ENCODE assay signal across 10 cellular contexts in genomic region chr6:43702147-43702521, GRCh38. TPM values are rescaled to one million over a fixed set of nuclear protein-coding genes. Genes with fewer than 3 reads are reported as not detected.
A peak's percentile ranks its signal among the peaks of the same experiment; 100 is the strongest.
DNase-seq lines count a peak whose midpoint lies in the region; ATAC-seq and TF ChIP-seq lines count a peak whose summit lies in the region.
"Had no signal": no experiment of that assay in that cellular context is flagged by ENCODE, and none has a peak within 500 bp of the region (broad histone marks: within the 10 kb centered on the region; RNA-seq: fewer than 3 reads in every experiment).

No MANE protein-coding gene starts in this region.

- H3K36me3 ChIP-seq in GM23248 (ENCODE audit: low read depth) (no peaks in the 10 kb centered on the region), ascending aorta (no peaks in the 10 kb centered on the region), skeletal muscle satellite cell (ENCODE audit: insufficient read depth, low read length) (no peaks in the 10 kb centered on the region)

- H3K4me1 ChIP-seq in GM23248 (ENCODE audit: insufficient read depth) (peaks cover 20% of the 10 kb centered on the region), ascending aorta (peaks cover 5 to 19% of the 10 kb centered on the region in 2 donors), skeletal muscle satellite cell (ENCODE audit: control insufficient read depth, insufficient read depth, low read length) (peaks cover 38% of the 10 kb centered on the region)

- no peaks in the 10 kb centered on the region for H3K9me2 ChIP-seq in GM23248 (ENCODE audit: insufficient read depth)

- H3K9me3 ChIP-seq in GM23248 (ENCODE audit: low read depth) (no peaks in the 10 kb centered on the region), ascending aorta (no peaks in the 10 kb centered on the region), skeletal muscle satellite cell (replicated peaks; ENCODE audit: low read length) (no peaks in the 10 kb centered on the region)

- H4K20me1 ChIP-seq in GM23248 (ENCODE audit: insufficient read depth): no peaks in the 10 kb centered on the region

- peaks cover 17% of the 10 kb centered on the region; the same call in 1 of the 2 replicates for H3F3A ChIP-seq in GM23248 (ENCODE audit: insufficient read depth)

- intact Hi-C loops in ascending aorta (cut with DNase I): loop anchor here (1.0 to 5.0 kb wide), 3 partner anchors 15 to 75 kb away; partner anchors contain the start of genes GTPBP2, MRPS18A and VEGFA

- no peaks in the 10 kb centered on the region for H3K79me2 ChIP-seq in GM23248 (ENCODE audit: insufficient read depth)

- DNase-seq in GM23248: no peak
- DNase-seq in ascending aorta (ENCODE audit: low spot score in 2 of 2): no peak
- DNase-seq in stimulated activated CD4-positive, alpha-beta T cell treated with anti-CD3 and anti-CD28 coated beads, Interleukin-2, amount 100 ng/mL, for 48 hours: no peak
- DNase-seq in T-helper 2 cell: no peak
- DNase-seq: activated gamma-delta T cell, MV-4-11 had no signal

- in situ Hi-C loops in GM23248 (cut with MboI): no loop called here

- H3K4me3 ChIP-seq in GM23248 (peak overlapping the region; percentile 19; the same call in 1 of the 2 replicates), ascending aorta (no peak overlapping the region), skeletal muscle satellite cell (ENCODE audit: low read length) (peak overlapping the region; percentile 33)

- H2AFZ ChIP-seq in GM23248: peak overlapping the region; percentile 69

- ATAC-seq in GM18909 (IDR thresholded peaks at IDR 0.05; ENCODE audit: poor library complexity, unreplicated experiment): no peak
- ATAC-seq in HG03045 (IDR thresholded peaks at IDR 0.05; ENCODE audit: unreplicated experiment): no peak

- H3K27ac ChIP-seq in GM23248 (peak overlapping the region; percentile 85), ascending aorta (peak overlapping the region; percentile 78 to 85), layer of hippocampus (ENCODE audit: low read depth, low read length) (peak overlapping the region; percentile 69)

- no peak for TF ChIP-seq CTCF in ascending aorta (IDR thresholded peaks at IDR 0.05)

- H3K9ac ChIP-seq in GM23248: peak overlapping the region; percentile 62
- peak overlapping the region; percentile 56 for H3K9ac ChIP-seq in skeletal muscle satellite cell (ENCODE audit: low read depth, low read length)

- H3K27me3 ChIP-seq in GM23248 (replicated peaks; ENCODE audit: insufficient read depth) (no peaks in the 10 kb centered on the region), ascending aorta (no peaks in the 10 kb centered on the region), layer of hippocampus (ENCODE audit: control insufficient read depth, insufficient read depth, low read length) (no peaks in the 10 kb centered on the region), skeletal muscle satellite cell (ENCODE audit: control insufficient read depth, insufficient read depth, low read length) (peaks cover 10% of the 10 kb centered on the region)

- H3K4me2 ChIP-seq in GM23248 (ENCODE audit: unreplicated experiment) (peak overlapping the region; percentile 56), skeletal muscle satellite cell (ENCODE audit: low read length) (peak overlapping the region; percentile 70)

- WGBS in GM23248 (ENCODE audit: low coverage in 1 of 2, low lambda C conversion rate in 2 of 2, missing lambda C conversion rate in 2 of 2), 2 experiments: 0 to 3% methylated on average over 2 of the region's 2 CpGs

RNA-seq across cellular contexts. Expression of gene MRPS18A, which starts 14.5 kb away (rescaled TPM):
- 21.0 and 33.7 TPM in 2 replicates for total RNA-seq in GM23248 (2014; rRNA removed; shearing (Covaris generic))
- 39.2 and 43.4 TPM in 2 replicates for polyA plus RNA-seq in GM23248 (2016; fragmentation: Nextera tagmentation; extraction: Ambion mirVana)
- 29.8 TPM for total RNA-seq in ascending aorta
- total RNA-seq in skeletal muscle satellite cell (2012; rRNA removed): 33.0 and 39.1 TPM in 2 replicates

RNA-seq across cellular contexts. Expression of gene RSPH9, which starts 57.3 kb away (rescaled TPM):
- 0.11 TPM in 1 of 2 replicates, not detected in the other for total RNA-seq in GM23248 (2014; rRNA removed; shearing (Covaris generic))
- 1.2 and 1.3 TPM in 2 replicates for polyA plus RNA-seq in GM23248 (2016; fragmentation: Nextera tagmentation; extraction: Ambion mirVana)
- not detected for total RNA-seq in ascending aorta
- 0.25 and 0.66 TPM in 2 replicates for total RNA-seq in skeletal muscle satellite cell (2012; rRNA removed)

Comparison
In these comparisons a context has a peak if more than half of its experiments do, and no peak if none do; other contexts are left out.
1. H3K4me3 ChIP-seq: peak in GM23248 (single experiment) and skeletal muscle satellite cell (single experiment); none in ascending aorta (0 of 2).
2. Peak in every context shown above with its lines, with median percentiles within 50 percentile points of each other: H3K27ac ChIP-seq.